In genomic region chr7:141220263-141220662, GRCh38 we compare ENCODE assay signal across 9 cellular contexts.
DNase-seq lines count a peak whose midpoint lies in the region; ATAC-seq, FAIRE-seq and TF ChIP-seq lines count a peak whose summit lies in the region.
"Had no signal": no experiment of that assay in that cellular context is flagged by ENCODE, and none has a peak within 500 bp of the region (broad histone marks: within the 10 kb centered on the region; RNA-seq: fewer than 3 reads in every experiment).

No MANE protein-coding gene starts in this region.

- intact Hi-C loops in PC-3 (cut with micrococcal nuclease) (no loop called here), kidney (cut with DNase I) (no loop called here)

- no peak overlapping the region for H3K27ac Mint-ChIP-seq in activated CD4-positive, alpha-beta memory T cell treated with anti-CD3 and anti-CD28 coated beads, Interleukin-2, amount 10 ng/mL, durations not matched to agents 7 days and 5 days

- no peaks in the 10 kb centered on the region for H3K4me1 Mint-ChIP-seq in activated CD4-positive, alpha-beta memory T cell treated with anti-CD3 and anti-CD28 coated beads, Interleukin-2, amount 10 ng/mL, durations not matched to agents 7 days and 5 days

- no peak overlapping the region for H3K4me2 ChIP-seq in Karpas-422 (ENCODE audit: low read depth, low read length, poor library complexity, severe bottlenecking)
- H3K4me2 ChIP-seq in PC-3 (ENCODE audit: low read length) = no peak overlapping the region

- H3K79me2 ChIP-seq in Karpas-422 (ENCODE audit: low read length) = no peaks in the 10 kb centered on the region
- H3K79me2 ChIP-seq in PC-3 (ENCODE audit: low read length) = no peaks in the 10 kb centered on the region

- DNase-seq in EL (peak; percentile 32), Karpas-422 (peak; percentile 55), PC-3 (no peak), kidney (no peak), NCI-H1048 (lab: John Stamatoyannopoulos, UW) (no peak)
- DNase-seq in activated CD4-positive, alpha-beta memory T cell treated with anti-CD3 and anti-CD28 coated beads, Interleukin-2, amount 10 ng/mL, durations not matched to agents 7 days and 5 days = no peak

- H2AFZ ChIP-seq in Karpas-422 (ENCODE audit: low read length) (no peak overlapping the region), PC-3 (ENCODE audit: low read length) (no peak overlapping the region)

- ATAC-seq in PC-3 (no peak), GM21447 (IDR thresholded peaks at IDR 0.05; ENCODE audit: unreplicated experiment) (no peak), GM19397 (IDR thresholded peaks at IDR 0.05; ENCODE audit: unreplicated experiment) (no peak)

- H3K4me3 Mint-ChIP-seq in activated CD4-positive, alpha-beta memory T cell treated with anti-CD3 and anti-CD28 coated beads, Interleukin-2, amount 10 ng/mL, durations not matched to agents 7 days and 5 days = no peak overlapping the region

- TF ChIP-seq CTCF in PC-3 (conservative IDR thresholded peaks at IDR 0.05; ENCODE audit: low read depth, low read length) = peak; percentile 23; the same call in 1 of the 2 replicates
- TF ChIP-seq CTCF in kidney (IDR thresholded peaks at IDR 0.05; ENCODE audit: borderline replicate concordance, extremely low read depth, insufficient read depth) = peak; percentile 2

- no peaks in the 10 kb centered on the region for H3K4me1 ChIP-seq in Karpas-422 (ENCODE audit: low read length)
- no peaks in the 10 kb centered on the region for H3K4me1 ChIP-seq in PC-3 (ENCODE audit: insufficient read depth, low read length)
- no peaks in the 10 kb centered on the region for H3K4me1 ChIP-seq in kidney (ENCODE audit: control insufficient read depth in 1 of 2, insufficient read depth in 1 of 2, low read depth in 1 of 2, low read length in 2 of 2)

- H3K9me2 ChIP-seq in Karpas-422 (replicated peaks; ENCODE audit: insufficient read depth, low read length) (no peaks in the 10 kb centered on the region), PC-3 (replicated peaks; ENCODE audit: low read length) (no peaks in the 10 kb centered on the region)

- H4K20me1 ChIP-seq in Karpas-422 (ENCODE audit: insufficient read depth, low read depth, low read length) (no peaks in the 10 kb centered on the region), PC-3 (ENCODE audit: low read length) (no peaks in the 10 kb centered on the region)

- H3K27me3 ChIP-seq in Karpas-422 (ENCODE audit: low read length) (no peaks in the 10 kb centered on the region), PC-3 (ENCODE audit: low read length) (no peaks in the 10 kb centered on the region)

- no peak overlapping the region for H3K4me3 ChIP-seq in Karpas-422 (ENCODE audit: low read length)
- no peak overlapping the region for H3K4me3 ChIP-seq in PC-3 (ENCODE audit: low read length)
- no peak overlapping the region for H3K4me3 ChIP-seq in kidney (ENCODE audit: low read length in 2 of 2)

- POLR2A ChIA-PET in PC-3 (lab: Charles Lee; ENCODE audit: unreplicated experiment) = no interaction called here
- POLR2A ChIA-PET in activated CD4-positive, alpha-beta memory T cell treated with anti-CD3 and anti-CD28 coated beads, Interleukin-2, amount 10 ng/mL, durations not matched to agents 7 days and 5 days (lab: Charles Lee) = no interaction called here

- FAIRE-seq in kidney (lab: Jason Lieb, UNC) = no peak
- FAIRE-seq: keratinocyte had no signal

- BruUV-seq in PC-3 (replicated peaks; lab: Mats Ljungman, UMichigan) = no TSS peak

- H3K9ac ChIP-seq in Karpas-422 (ENCODE audit: low read length) (no peak overlapping the region), PC-3 (ENCODE audit: low read length) (no peak overlapping the region), kidney (ENCODE audit: low read length in 2 of 2) (no peak overlapping the region)

- H3K27ac ChIP-seq in Karpas-422 (ENCODE audit: low read length) (no peak overlapping the region), PC-3 (ENCODE audit: low read length) (no peak overlapping the region), kidney (ENCODE audit: low read depth in 2 of 2, low read length in 2 of 2) (no peak overlapping the region)

- no peaks in the 10 kb centered on the region for H3K9me3 Mint-ChIP-seq in activated CD4-positive, alpha-beta memory T cell treated with anti-CD3 and anti-CD28 coated beads, Interleukin-2, amount 10 ng/mL, durations not matched to agents 7 days and 5 days

- H3K27me3 Mint-ChIP-seq in activated CD4-positive, alpha-beta memory T cell treated with anti-CD3 and anti-CD28 coated beads, Interleukin-2, amount 10 ng/mL, durations not matched to agents 7 days and 5 days = peaks cover 4% of the 10 kb centered on the region

- H3K36me3 ChIP-seq in Karpas-422 (ENCODE audit: insufficient read depth, low read length) (no peaks in the 10 kb centered on the region), PC-3 (ENCODE audit: low read depth, low read length) (no peaks in the 10 kb centered on the region), kidney (ENCODE audit: control insufficient read depth in 1 of 2, insufficient read depth in 2 of 2, low read length in 2 of 2) (no peaks in the 10 kb centered on the region)

- CTCF ChIA-PET in PC-3 (lab: Charles Lee) = no interaction called here
- CTCF ChIA-PET in activated CD4-positive, alpha-beta memory T cell treated with anti-CD3 and anti-CD28 coated beads, Interleukin-2, amount 10 ng/mL, durations not matched to agents 7 days and 5 days (lab: Charles Lee) = no interaction called here

- H3K9me3 ChIP-seq in Karpas-422 (ENCODE audit: low read length) = no peaks in the 10 kb centered on the region
- no peaks in the 10 kb centered on the region for H3K9me3 ChIP-seq in PC-3 (ENCODE audit: low read length)
- H3K9me3 ChIP-seq in kidney (ENCODE audit: control insufficient read depth in 1 of 2, low read length in 2 of 2) = no peaks in the 10 kb centered on the region

- no peaks in the 10 kb centered on the region for H3F3A ChIP-seq in PC-3 (ENCODE audit: low read length, unreplicated experiment)

- no peaks in the 10 kb centered on the region for H3K36me3 Mint-ChIP-seq in activated CD4-positive, alpha-beta memory T cell treated with anti-CD3 and anti-CD28 coated beads, Interleukin-2, amount 10 ng/mL, durations not matched to agents 7 days and 5 days (ENCODE audit: low read depth)

Comparison
In these comparisons a context has a peak if more than half of its experiments do, and no peak if none do; other contexts are left out.
1. DNase-seq: peak in EL (single experiment) and Karpas-422 (single experiment); none in PC-3 (single experiment), kidney (single experiment), activated CD4-positive, alpha-beta memory T cell treated with anti-CD3 and anti-CD28 coated beads, Interleukin-2, amount 10 ng/mL, durations not matched to agents 7 days and 5 days (single experiment) and NCI-H1048 (single experiment).